In the genomic region with DNA sequence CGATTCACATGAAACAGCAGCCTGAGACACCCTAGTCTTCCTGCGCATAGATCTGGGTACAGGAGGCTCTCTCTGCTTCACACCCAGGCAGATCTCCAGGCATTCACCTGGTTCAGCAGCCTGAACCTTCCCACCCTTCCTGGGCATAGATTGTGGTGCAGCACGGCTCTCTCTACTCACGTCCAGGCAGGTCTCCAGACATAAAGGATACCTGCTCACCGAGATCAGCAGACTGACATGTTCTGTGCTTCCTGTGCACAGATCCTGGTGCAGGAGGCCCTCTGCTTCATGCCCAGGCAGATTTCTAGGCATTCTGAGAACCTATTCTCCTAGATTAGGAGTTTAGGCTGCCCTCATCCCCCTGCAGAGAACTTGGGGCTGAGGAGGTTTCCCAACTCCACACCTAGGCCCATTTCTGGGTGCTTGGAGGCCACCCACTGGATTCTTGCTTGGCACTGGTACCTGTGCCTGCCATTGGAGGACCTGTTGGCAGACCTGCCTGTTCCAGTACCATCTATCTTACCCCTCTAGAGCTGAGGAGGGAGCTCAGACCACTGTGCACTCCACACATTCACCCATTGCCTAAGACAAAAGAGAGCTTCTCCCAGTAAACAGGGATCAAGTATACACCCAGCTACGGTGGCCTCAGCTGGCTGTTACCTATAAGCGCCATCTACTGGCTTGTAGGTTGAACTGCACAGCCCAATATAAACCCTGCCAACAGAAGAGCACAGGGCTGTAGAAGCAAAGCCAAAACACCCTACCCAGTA, we compare ENCODE assay signal across 2 cellular contexts.
TF ChIP-seq lines count a peak whose summit lies in the region.

No MANE protein-coding gene starts in this region.

TF ChIP-seq in A549, 52 proteins besides CTCF, POLR2A, EP300 and RAD21:
- TF ChIP-seq JUNB (IDR thresholded peaks at IDR 0.05) (no peak), HEYL (CRISPR knock-in tag; IDR thresholded peaks at IDR 0.05) (no peak), CHD2 (IDR thresholded peaks at IDR 0.05; ENCODE audit: low read length, partially characterized antibody) (no peak), MAZ (IDR thresholded peaks at IDR 0.05; ENCODE audit: borderline replicate concordance, low read depth, low read length) (no peak), KDM1A (IDR thresholded peaks at IDR 0.05; ENCODE audit: low read depth) (no peak), ZFP36 (IDR thresholded peaks at IDR 0.05; ENCODE audit: borderline replicate concordance, partially characterized antibody) (no peak), HOXB13 (CRISPR knock-in tag; IDR thresholded peaks at IDR 0.05; ENCODE audit: low read depth) (no peak), NR3C1 (IDR thresholded peaks at IDR 0.05) (no peak)
- TF ChIP-seq, protein P1, sequence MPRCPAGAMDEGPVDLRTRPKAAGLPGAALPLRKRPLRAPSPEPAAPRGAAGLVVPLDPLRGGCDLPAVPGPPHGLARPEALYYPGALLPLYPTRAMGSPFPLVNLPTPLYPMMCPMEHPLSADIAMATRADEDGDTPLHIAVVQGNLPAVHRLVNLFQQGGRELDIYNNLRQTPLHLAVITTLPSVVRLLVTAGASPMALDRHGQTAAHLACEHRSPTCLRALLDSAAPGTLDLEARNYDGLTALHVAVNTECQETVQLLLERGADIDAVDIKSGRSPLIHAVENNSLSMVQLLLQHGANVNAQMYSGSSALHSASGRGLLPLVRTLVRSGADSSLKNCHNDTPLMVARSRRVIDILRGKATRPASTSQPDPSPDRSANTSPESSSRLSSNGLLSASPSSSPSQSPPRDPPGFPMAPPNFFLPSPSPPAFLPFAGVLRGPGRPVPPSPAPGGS (IDR thresholded peaks at IDR 0.05) = no peak
- TF ChIP-seq, protein P2, sequence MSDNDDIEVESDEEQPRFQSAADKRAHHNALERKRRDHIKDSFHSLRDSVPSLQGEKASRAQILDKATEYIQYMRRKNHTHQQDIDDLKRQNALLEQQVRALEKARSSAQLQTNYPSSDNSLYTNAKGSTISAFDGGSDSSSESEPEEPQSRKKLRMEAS (IDR thresholded peaks at IDR 0.05) = no peak

TF ChIP-seq in HCT116, 20 proteins besides CTCF, POLR2A, EP300 and RAD21:
- TF ChIP-seq, protein P3, sequence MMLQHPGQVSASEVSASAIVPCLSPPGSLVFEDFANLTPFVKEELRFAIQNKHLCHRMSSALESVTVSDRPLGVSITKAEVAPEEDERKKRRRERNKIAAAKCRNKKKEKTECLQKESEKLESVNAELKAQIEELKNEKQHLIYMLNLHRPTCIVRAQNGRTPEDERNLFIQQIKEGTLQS (IDR thresholded peaks at IDR 0.05) = no peak
- TF ChIP-seq EGR1 (IDR thresholded peaks at IDR 0.05; ENCODE audit: low read depth) (no peak), TCF7L2 (IDR thresholded peaks at IDR 0.05; ENCODE audit: borderline replicate concordance, extremely low read depth, insufficient read depth, insufficient read length) (no peak), SRF (IDR thresholded peaks at IDR 0.05; ENCODE audit: low read depth) (no peak), CBX3 (IDR thresholded peaks at IDR 0.05; ENCODE audit: low read depth) (no peak), POLR2AphosphoS5 (IDR thresholded peaks at IDR 0.05; ENCODE audit: low read depth, low read length) (no peak), SP1 (IDR thresholded peaks at IDR 0.05; ENCODE audit: low read depth) (no peak)
- TF ChIP-seq, protein P4, sequence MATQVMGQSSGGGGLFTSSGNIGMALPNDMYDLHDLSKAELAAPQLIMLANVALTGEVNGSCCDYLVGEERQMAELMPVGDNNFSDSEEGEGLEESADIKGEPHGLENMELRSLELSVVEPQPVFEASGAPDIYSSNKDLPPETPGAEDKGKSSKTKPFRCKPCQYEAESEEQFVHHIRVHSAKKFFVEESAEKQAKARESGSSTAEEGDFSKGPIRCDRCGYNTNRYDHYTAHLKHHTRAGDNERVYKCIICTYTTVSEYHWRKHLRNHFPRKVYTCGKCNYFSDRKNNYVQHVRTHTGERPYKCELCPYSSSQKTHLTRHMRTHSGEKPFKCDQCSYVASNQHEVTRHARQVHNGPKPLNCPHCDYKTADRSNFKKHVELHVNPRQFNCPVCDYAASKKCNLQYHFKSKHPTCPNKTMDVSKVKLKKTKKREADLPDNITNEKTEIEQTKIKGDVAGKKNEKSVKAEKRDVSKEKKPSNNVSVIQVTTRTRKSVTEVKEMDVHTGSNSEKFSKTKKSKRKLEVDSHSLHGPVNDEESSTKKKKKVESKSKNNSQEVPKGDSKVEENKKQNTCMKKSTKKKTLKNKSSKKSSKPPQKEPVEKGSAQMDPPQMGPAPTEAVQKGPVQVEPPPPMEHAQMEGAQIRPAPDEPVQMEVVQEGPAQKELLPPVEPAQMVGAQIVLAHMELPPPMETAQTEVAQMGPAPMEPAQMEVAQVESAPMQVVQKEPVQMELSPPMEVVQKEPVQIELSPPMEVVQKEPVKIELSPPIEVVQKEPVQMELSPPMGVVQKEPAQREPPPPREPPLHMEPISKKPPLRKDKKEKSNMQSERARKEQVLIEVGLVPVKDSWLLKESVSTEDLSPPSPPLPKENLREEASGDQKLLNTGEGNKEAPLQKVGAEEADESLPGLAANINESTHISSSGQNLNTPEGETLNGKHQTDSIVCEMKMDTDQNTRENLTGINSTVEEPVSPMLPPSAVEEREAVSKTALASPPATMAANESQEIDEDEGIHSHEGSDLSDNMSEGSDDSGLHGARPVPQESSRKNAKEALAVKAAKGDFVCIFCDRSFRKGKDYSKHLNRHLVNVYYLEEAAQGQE (IDR thresholded peaks at IDR 0.05; ENCODE audit: low read depth) = no peak
- TF ChIP-seq, protein P2 (IDR thresholded peaks at IDR 0.05) = no peak
